Comparison of ENCODE assay signal across 11 cellular contexts in the genomic region with DNA sequence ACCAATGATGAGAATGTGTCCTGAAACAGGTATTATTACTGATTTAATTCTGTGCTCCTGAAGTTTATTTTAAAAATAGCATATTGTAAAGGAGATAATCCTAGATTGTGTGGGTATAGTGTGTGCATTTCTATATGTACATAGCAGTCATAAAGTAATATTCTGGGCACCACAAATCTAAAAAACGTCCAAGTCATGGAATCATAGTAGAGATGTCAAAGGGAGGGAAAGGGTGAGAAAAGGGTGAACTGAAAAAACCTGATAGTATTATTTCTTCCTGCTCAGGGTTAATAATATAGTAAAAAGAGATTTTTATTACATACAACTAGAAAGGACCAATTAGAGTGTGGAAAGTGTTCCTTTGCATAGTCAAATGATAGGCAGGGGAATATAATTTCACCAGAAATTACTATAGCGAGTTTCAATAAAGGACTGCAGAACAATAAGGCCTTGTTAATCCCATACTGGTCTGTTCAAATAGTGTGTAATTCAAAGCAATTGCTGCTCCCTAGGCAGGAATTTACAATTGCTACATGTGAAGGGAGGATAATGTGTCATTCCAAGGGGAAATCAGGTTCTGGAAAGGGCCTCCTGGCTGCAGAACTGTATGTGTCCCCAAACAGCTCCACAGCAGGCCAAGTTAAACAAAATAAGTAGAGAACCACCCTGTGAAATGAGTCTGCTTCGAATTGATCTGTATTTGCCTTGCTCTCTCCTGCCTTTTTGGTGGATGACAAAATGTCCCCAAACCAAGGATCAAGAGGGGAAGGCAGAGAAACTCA. TPM values are rescaled to one million over a fixed set of nuclear protein-coding genes. Genes with fewer than 3 reads are reported as not detected.
A peak's percentile ranks its signal among the peaks of the same experiment; 100 is the strongest.
DNase-seq lines count a peak whose midpoint lies in the region; ATAC-seq and TF ChIP-seq lines count a peak whose summit lies in the region.
"Had no signal": no experiment of that assay in that cellular context is flagged by ENCODE, and none has a peak within 500 bp of the region (broad histone marks: within the 10 kb centered on the region; RNA-seq: fewer than 3 reads in every experiment).

No MANE protein-coding gene starts in this region.

- H3K27me3 Mint-ChIP-seq in activated naive CD4-positive, alpha-beta T cell treated with anti-CD3 and anti-CD28 coated beads, Interleukin-2, amount 10 ng/mL, durations not matched to agents 7 days and 5 days: no peaks in the 10 kb centered on the region

- H3K4ac ChIP-seq in mesenchymal stem cell (ENCODE audit: low read depth in 1 of 2, low read length in 2 of 2): no peak overlapping the region

- H3K27ac Mint-ChIP-seq in activated naive CD4-positive, alpha-beta T cell treated with anti-CD3 and anti-CD28 coated beads, Interleukin-2, amount 50 U/mL, for 72 hours: peak overlapping the region; percentile 15 to 69
- H3K27ac Mint-ChIP-seq in activated naive CD4-positive, alpha-beta T cell treated with anti-CD3 and anti-CD28 coated beads, Interleukin-2, amount 10 ng/mL, durations not matched to agents 7 days and 5 days: no peak overlapping the region
- H3K27ac Mint-ChIP-seq: natural killer cell had no signal

- H4K91ac ChIP-seq in mesenchymal stem cell (ENCODE audit: low read length): no peak overlapping the region

- peak overlapping the region in 1 of 2 experiments; percentile 70 for H2BK12ac ChIP-seq in mesenchymal stem cell (ENCODE audit: low read length in 2 of 2)

- H3K4me1 Mint-ChIP-seq in activated naive CD4-positive, alpha-beta T cell treated with anti-CD3 and anti-CD28 coated beads, Interleukin-2, amount 10 ng/mL, durations not matched to agents 7 days and 5 days: no peaks in the 10 kb centered on the region

- H3K27ac ChIP-seq in mesenchymal stem cell (ENCODE audit: low read length, poor library complexity, severe bottlenecking): peak overlapping the region; percentile 42
- H3K27ac ChIP-seq in vagina: peak overlapping the region; percentile 12

- H3K4me1 ChIP-seq in mesenchymal stem cell (ENCODE audit: control insufficient read depth, insufficient read depth, low read depth, low read length) (peaks cover 13% of the 10 kb centered on the region), vagina (peaks cover 54% of the 10 kb centered on the region)

- H3K18ac ChIP-seq in mesenchymal stem cell (ENCODE audit: low read depth in 1 of 2, low read length in 2 of 2): peak overlapping the region in 1 of 2 experiments; percentile 72

- no peak for TF ChIP-seq POLR2A in vagina (IDR thresholded peaks at IDR 0.05)

- H3K27me3 ChIP-seq in mesenchymal stem cell (ENCODE audit: control insufficient read depth in 1 of 2, insufficient read depth in 1 of 2, low read length in 2 of 2): no peaks in the 10 kb centered on the region
- no peaks in the 10 kb centered on the region for H3K27me3 ChIP-seq in vagina

- no peak overlapping the region for H3K4me3 Mint-ChIP-seq in activated naive CD4-positive, alpha-beta T cell treated with anti-CD3 and anti-CD28 coated beads, Interleukin-2, amount 10 ng/mL, durations not matched to agents 7 days and 5 days
- H3K4me3 Mint-ChIP-seq: natural killer cell had no signal

- H3K79me1 ChIP-seq in mesenchymal stem cell (replicated peaks; ENCODE audit: low read length, poor library complexity, severe bottlenecking): no peaks in the 10 kb centered on the region

- WGBS in mesenchymal stem cell: 90% methylated on average over 3 of the region's 3 CpGs

- intact Hi-C loops in vagina (cut with DNase I): no loop called here

- H3K14ac ChIP-seq in mesenchymal stem cell (ENCODE audit: low read length in 2 of 2): no peak overlapping the region

- H4K8ac ChIP-seq in mesenchymal stem cell (ENCODE audit: low read length): no peak overlapping the region

- H3K36me3 Mint-ChIP-seq in activated naive CD4-positive, alpha-beta T cell treated with anti-CD3 and anti-CD28 coated beads, Interleukin-2, amount 50 U/mL, for 72 hours: peaks cover 0 to 16% of the 10 kb centered on the region in 2 donors
- H3K36me3 Mint-ChIP-seq in activated naive CD4-positive, alpha-beta T cell treated with anti-CD3 and anti-CD28 coated beads, Interleukin-2, amount 10 ng/mL, durations not matched to agents 7 days and 5 days: no peaks in the 10 kb centered on the region
- H3K36me3 Mint-ChIP-seq: natural killer cell had no signal

- H3K36me3 ChIP-seq in mesenchymal stem cell (ENCODE audit: control insufficient read depth in 1 of 2, insufficient read depth in 2 of 2, low read depth in 1 of 2, low read length in 2 of 2) (no peaks in the 10 kb centered on the region), vagina (no peaks in the 10 kb centered on the region)

- no peak overlapping the region for H2BK15ac ChIP-seq in mesenchymal stem cell (ENCODE audit: low read depth, poor library complexity, severe bottlenecking)

- DNase-seq in activated naive CD4-positive, alpha-beta T cell treated with anti-CD3 and anti-CD28 coated beads, Interleukin-2, amount 50 U/mL, for 72 hours (ENCODE audit: low spot score in 2 of 2): no peak
- no peak for DNase-seq in activated naive CD4-positive, alpha-beta T cell treated with anti-CD3 and anti-CD28 coated beads, Interleukin-2, amount 10 ng/mL, durations not matched to agents 7 days and 5 days
- DNase-seq in dermis blood vessel endothelial cell: peak; percentile 51
- no peak for DNase-seq in mesenchymal stem cell
- no peak for DNase-seq in vagina (ENCODE audit: extremely low spot score in 2 of 2)
- no peak for DNase-seq in DMS53 (lab: John Stamatoyannopoulos, UW)
- no peak for DNase-seq in nucleus accumbens (lab: John Stamatoyannopoulos, UW)
- DNase-seq: activated CD4-positive, CD25-positive, alpha-beta regulatory T cell; AML-193; natural killer cell had no signal

- H3K9me3 Mint-ChIP-seq in activated naive CD4-positive, alpha-beta T cell treated with anti-CD3 and anti-CD28 coated beads, Interleukin-2, amount 50 U/mL, for 72 hours: no peaks in the 10 kb centered on the region
- H3K9me3 Mint-ChIP-seq in activated naive CD4-positive, alpha-beta T cell treated with anti-CD3 and anti-CD28 coated beads, Interleukin-2, amount 10 ng/mL, durations not matched to agents 7 days and 5 days: no peaks in the 10 kb centered on the region
- H3K9me3 Mint-ChIP-seq: natural killer cell had no signal

- ATAC-seq in activated naive CD4-positive, alpha-beta T cell treated with anti-CD3 and anti-CD28 coated beads, Interleukin-2, amount 50 U/mL, for 72 hours: no peak
- no peak for ATAC-seq in HG02852 (IDR thresholded peaks at IDR 0.05; ENCODE audit: unreplicated experiment)
- ATAC-seq: natural killer cell had no signal

- H2AK5ac ChIP-seq in mesenchymal stem cell (ENCODE audit: low read length, severe bottlenecking): peak overlapping the region; percentile 72

- H3K4me3 ChIP-seq in mesenchymal stem cell (ENCODE audit: insufficient read depth in 1 of 2, low read depth in 1 of 2, low read length in 2 of 2): no peak overlapping the region
- no peak overlapping the region for H3K4me3 ChIP-seq in vagina

- no peak overlapping the region for H2BK120ac ChIP-seq in mesenchymal stem cell (ENCODE audit: low read depth, low read length)

- no peak for TF ChIP-seq CTCF in vagina (IDR thresholded peaks at IDR 0.05)

- no peak overlapping the region for H3K4me2 ChIP-seq in mesenchymal stem cell (ENCODE audit: low read length, poor library complexity, severe bottlenecking)

- H3K9ac ChIP-seq in mesenchymal stem cell (ENCODE audit: low read length): peak overlapping the region; percentile 65

- no peaks in the 10 kb centered on the region for H3K9me3 ChIP-seq in mesenchymal stem cell (ENCODE audit: control insufficient read depth, low read length)
- H3K9me3 ChIP-seq in vagina: no peaks in the 10 kb centered on the region

- H2AFZ ChIP-seq in mesenchymal stem cell (ENCODE audit: low read depth, low read length): no peak overlapping the region

- H3K23ac ChIP-seq in mesenchymal stem cell (ENCODE audit: low read length in 2 of 2): no peak overlapping the region

- CTCF ChIA-PET in activated naive CD4-positive, alpha-beta T cell treated with anti-CD3 and anti-CD28 coated beads, Interleukin-2, amount 10 ng/mL, durations not matched to agents 7 days and 5 days (lab: Charles Lee): interaction anchor here (0.8 to 1.3 kb wide), 4 partner anchors 8 to 52 kb away, joined by 3 read pairs; no protein-coding TSS in a partner anchor

- H2BK5ac ChIP-seq in mesenchymal stem cell (ENCODE audit: low read depth, low read length, poor library complexity, severe bottlenecking): no peak overlapping the region

RNA-seq across cellular contexts. Expression of a gene that starts 42.5 kb away (rescaled TPM):
- total RNA-seq in activated naive CD4-positive, alpha-beta T cell treated with anti-CD3 and anti-CD28 coated beads, Interleukin-2, amount 50 U/mL, for 72 hours: 100 to 1,000 TPM; 105 to 122 TPM
- total RNA-seq in dermis blood vessel endothelial cell (155 and 160 TPM in 2 replicates), vagina (98.7 TPM)
- 37.5 TPM for polyA plus RNA-seq in mesenchymal stem cell (2013, experiment 1 of 2)
- polyA plus RNA-seq in mesenchymal stem cell (2013, experiment 2 of 2): 35.8 TPM
